In the genomic region with DNA sequence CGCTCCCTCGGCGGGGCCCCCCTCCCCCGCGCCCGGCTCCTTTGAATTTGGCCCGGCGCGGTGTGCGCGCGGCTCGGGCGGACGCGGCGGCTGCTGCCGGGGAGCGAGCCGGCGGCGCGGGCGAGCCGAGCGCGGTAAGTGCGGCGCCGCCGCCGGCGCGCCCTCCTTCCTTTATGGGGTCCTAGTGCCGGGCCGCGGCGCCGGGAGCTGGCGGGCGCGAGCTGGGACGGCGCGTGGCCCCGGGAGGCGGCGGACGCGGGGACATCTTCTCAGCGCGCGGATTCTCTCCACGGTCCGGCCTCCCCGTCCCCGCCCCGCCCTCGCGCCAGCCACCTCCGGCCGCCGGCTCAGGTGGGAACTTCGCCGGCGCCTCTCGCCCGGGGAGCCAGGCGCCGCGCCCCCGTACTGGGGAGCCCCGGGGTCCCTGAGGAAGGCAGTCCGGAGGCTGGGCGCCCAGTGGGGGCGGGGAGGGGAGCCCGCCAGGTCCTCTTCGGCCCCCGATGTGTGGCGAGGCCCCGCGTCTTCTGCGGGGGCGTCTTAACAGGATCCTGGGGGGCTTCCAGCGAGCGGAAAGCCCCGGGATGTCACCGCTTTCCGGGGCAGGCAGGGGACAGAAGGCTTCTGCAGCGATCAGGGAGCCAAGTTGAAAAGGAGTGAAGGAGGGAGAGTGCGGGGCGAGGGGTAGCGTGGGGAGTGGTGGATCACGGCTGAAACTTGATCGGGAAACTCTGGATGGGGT, we compare ENCODE assay signal across 8 cellular contexts.
DNase-seq lines count a peak whose midpoint lies in the region; ATAC-seq and TF ChIP-seq lines count a peak whose summit lies in the region.

No MANE protein-coding gene starts in this region.

- H3K27ac ChIP-seq in epithelial cell of prostate: peak overlapping the region; percentile 35

- H3K9me3 Mint-ChIP-seq in neural crest cell: no peaks in the 10 kb centered on the region

- H3K27me3 Mint-ChIP-seq in neural crest cell (ENCODE audit: low read depth): peaks cover 55% of the 10 kb centered on the region

- TF ChIP-seq CTCF in neural crest cell (conservative IDR thresholded peaks at IDR 0.05): no peak

- DNase-seq in stimulated activated CD4-positive, alpha-beta T cell treated with anti-CD3 and anti-CD28 coated beads, Interleukin-15, amount 100 ng/mL, for 24 hours: peak; percentile 5
- DNase-seq in stimulated activated CD4-positive, alpha-beta T cell treated with anti-CD3 and anti-CD28 coated beads, Interleukin-2, amount 100 ng/mL, for 24 hours: no peak
- DNase-seq in NCI-H2171 (lab: John Stamatoyannopoulos, UW): peak; percentile 5
- no peak for DNase-seq in epithelial cell of prostate (ENCODE audit: low read depth, low spot score)
- peak; percentile 22 for DNase-seq in neural crest cell (ENCODE audit: low read depth, low spot score)
- DNase-seq in NCI-H345 treated with DMSO at 0.1 percent for 48 hours (lab: John Stamatoyannopoulos, UW; ENCODE audit: unreplicated experiment): no peak
- DNase-seq in germinal center (ENCODE audit: low spot score): no peak

- H3K27ac Mint-ChIP-seq in neural crest cell (ENCODE audit: unreplicated experiment): peak overlapping the region; percentile 96

- H3K4me3 Mint-ChIP-seq in neural crest cell: peak overlapping the region; percentile 99

- peaks cover 46% of the 10 kb centered on the region for H3K4me1 Mint-ChIP-seq in neural crest cell

- no peak for ATAC-seq in GM21723 (IDR thresholded peaks at IDR 0.05; ENCODE audit: unreplicated experiment)

- no peaks in the 10 kb centered on the region for H3K36me3 Mint-ChIP-seq in neural crest cell (ENCODE audit: low read depth)

Comparison
In these comparisons a context has a peak if more than half of its experiments do, and no peak if none do; other contexts are left out.
1. DNase-seq: peak in stimulated activated CD4-positive, alpha-beta T cell treated with anti-CD3 and anti-CD28 coated beads, Interleukin-15, amount 100 ng/mL, for 24 hours (single experiment), NCI-H2171 (single experiment) and neural crest cell (single experiment); none in stimulated activated CD4-positive, alpha-beta T cell treated with anti-CD3 and anti-CD28 coated beads, Interleukin-2, amount 100 ng/mL, for 24 hours (0 of 2), epithelial cell of prostate (single experiment), NCI-H345 treated with DMSO at 0.1 percent for 48 hours (single experiment) and germinal center (single experiment).